Comparison of ENCODE assay signal across 1 cellular context in the genomic region with DNA sequence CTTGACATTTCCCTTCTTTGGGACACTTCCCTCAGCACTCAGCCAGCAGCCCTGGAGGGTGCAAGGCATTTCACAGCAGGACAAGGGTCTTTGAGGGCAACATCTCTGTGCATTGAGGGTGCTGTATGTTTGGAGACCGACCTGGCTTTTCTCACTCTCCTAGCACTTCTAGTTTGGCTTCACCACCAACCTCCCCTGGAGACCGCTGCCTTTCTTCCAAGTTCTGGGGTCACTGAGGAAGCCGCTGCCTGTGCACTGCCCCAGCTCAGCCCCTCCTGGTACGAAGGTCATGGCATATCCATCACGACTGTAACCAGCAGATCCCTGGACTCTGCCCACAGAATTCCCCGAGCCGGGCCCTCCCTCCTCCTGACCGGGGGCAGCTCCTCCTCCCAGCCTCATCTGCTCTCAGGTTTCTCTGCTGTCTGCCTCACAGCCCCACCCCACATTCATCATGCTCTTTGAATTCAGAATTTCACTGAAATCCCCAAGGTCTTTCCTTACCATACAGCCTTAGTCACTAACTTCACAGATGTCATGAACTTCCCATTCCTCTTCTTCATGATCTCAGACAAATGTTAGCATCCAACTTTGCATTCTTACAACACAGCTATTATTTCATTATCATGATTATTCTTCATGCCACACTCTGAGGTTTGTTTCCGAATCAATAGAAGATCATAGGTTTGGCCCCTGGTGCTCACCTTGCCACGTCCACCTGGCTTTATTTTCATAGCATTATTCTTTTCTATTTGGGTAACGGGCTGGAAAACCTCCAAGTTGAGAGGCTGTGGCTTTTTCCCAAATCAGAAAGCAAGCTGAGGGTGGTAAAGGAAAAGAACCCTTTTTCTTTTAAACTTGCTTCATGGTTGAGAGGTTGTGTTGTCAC.
A peak's percentile ranks its signal among the peaks of the same experiment; 100 is the strongest.
TF ChIP-seq lines count a peak whose summit lies in the region.

No MANE protein-coding gene starts in this region.

TF ChIP-seq in HepG2, 621 proteins besides CTCF, POLR2A, EP300 and RAD21 (continued from another document and continues in another):
- TF ChIP-seq ERF (CRISPR knock-in tag; IDR thresholded peaks at IDR 0.05) (peak; percentile 56), ZNF24 (IDR thresholded peaks at IDR 0.05) (0 out of 2 replicates have a peak, but pooled peaks have one; percentile 2), SMARCE1 (IDR thresholded peaks at IDR 0.05; ENCODE audit: borderline replicate concordance) (no peak), ZSCAN30 (CRISPR knock-in tag; IDR thresholded peaks at IDR 0.05) (no peak), ZSCAN29 (CRISPR knock-in tag; conservative IDR thresholded peaks at IDR 0.05) (peak; percentile 67; the same call in 1 of the 2 replicates), ZNF350 (CRISPR knock-in tag; IDR thresholded peaks at IDR 0.05; ENCODE audit: borderline replicate concordance, low read depth) (peak; percentile 67; the same call in 1 of the 2 replicates), YY1 (IDR thresholded peaks at IDR 0.05; ENCODE audit: insufficient read depth, insufficient replicate concordance, low read depth, low read length) (peak; percentile 43), MAZ (IDR thresholded peaks at IDR 0.05; ENCODE audit: borderline replicate concordance, low read depth, low read length) (peak; percentile 96), MAZ (CRISPR knock-in tag; IDR thresholded peaks at IDR 0.05; ENCODE audit: low read depth) (peak; percentile 71), ZBTB38 (CRISPR knock-in tag; IDR thresholded peaks at IDR 0.05) (no peak), ZNF143 (CRISPR knock-in tag; IDR thresholded peaks at IDR 0.05) (no peak), ZNF83 (CRISPR knock-in tag; IDR thresholded peaks at IDR 0.05; ENCODE audit: borderline replicate concordance) (no peak), NCOA1 (CRISPR knock-in tag; IDR thresholded peaks at IDR 0.05) (0 out of 2 replicates have a peak, but pooled peaks have one; percentile 58), ZNF3 (CRISPR knock-in tag; IDR thresholded peaks at IDR 0.05) (no peak), GABPA (IDR thresholded peaks at IDR 0.05; ENCODE audit: low read depth, low read length) (no peak), GABPA (CRISPR knock-in tag; IDR thresholded peaks at IDR 0.05; ENCODE audit: low read depth) (peak; percentile 45; the same call in 1 of the 2 replicates), THYN1 (CRISPR knock-in tag; IDR thresholded peaks at IDR 0.05; ENCODE audit: borderline replicate concordance, low read depth) (0 out of 2 replicates have a peak, but pooled peaks have one; percentile 27), JDP2 (CRISPR knock-in tag; IDR thresholded peaks at IDR 0.05; ENCODE audit: borderline replicate concordance) (no peak), KLF16 (CRISPR knock-in tag; IDR thresholded peaks at IDR 0.05) (peak in 1 of 2 experiments; percentile 53; a peak in 1 of 4 replicates), NR2F2 (IDR thresholded peaks at IDR 0.05; ENCODE audit: borderline replicate concordance, low read depth) (0 out of 2 replicates have a peak, but pooled peaks have one; percentile 19), HHEX (CRISPR knock-in tag; IDR thresholded peaks at IDR 0.05) (peak; percentile 5; the same call in 1 of the 2 replicates), FOXC1 (CRISPR knock-in tag; IDR thresholded peaks at IDR 0.05; ENCODE audit: borderline replicate concordance) (no peak; the same call in 1 of the 2 replicates), CBX5 (CRISPR knock-in tag; IDR thresholded peaks at IDR 0.05; ENCODE audit: borderline replicate concordance) (no peak; the same call in 1 of the 2 replicates), KMT2A (CRISPR knock-in tag; IDR thresholded peaks at IDR 0.05) (no peak), KDM5A (IDR thresholded peaks at IDR 0.05; ENCODE audit: borderline replicate concordance, low read length) (no peak), FOXP1 (IDR thresholded peaks at IDR 0.05) (no peak), FOXP1 (CRISPR knock-in tag; IDR thresholded peaks at IDR 0.05) (no peak), WIZ (CRISPR knock-in tag; IDR thresholded peaks at IDR 0.05) (0 out of 2 replicates have a peak, but pooled peaks have one; percentile 42), ZNF598 (CRISPR knock-in tag; IDR thresholded peaks at IDR 0.05; ENCODE audit: borderline replicate concordance) (peak; percentile 85), POLR2G (IDR thresholded peaks at IDR 0.05; ENCODE audit: low read depth, low read length) (no peak)
- TF ChIP-seq, protein P1, sequence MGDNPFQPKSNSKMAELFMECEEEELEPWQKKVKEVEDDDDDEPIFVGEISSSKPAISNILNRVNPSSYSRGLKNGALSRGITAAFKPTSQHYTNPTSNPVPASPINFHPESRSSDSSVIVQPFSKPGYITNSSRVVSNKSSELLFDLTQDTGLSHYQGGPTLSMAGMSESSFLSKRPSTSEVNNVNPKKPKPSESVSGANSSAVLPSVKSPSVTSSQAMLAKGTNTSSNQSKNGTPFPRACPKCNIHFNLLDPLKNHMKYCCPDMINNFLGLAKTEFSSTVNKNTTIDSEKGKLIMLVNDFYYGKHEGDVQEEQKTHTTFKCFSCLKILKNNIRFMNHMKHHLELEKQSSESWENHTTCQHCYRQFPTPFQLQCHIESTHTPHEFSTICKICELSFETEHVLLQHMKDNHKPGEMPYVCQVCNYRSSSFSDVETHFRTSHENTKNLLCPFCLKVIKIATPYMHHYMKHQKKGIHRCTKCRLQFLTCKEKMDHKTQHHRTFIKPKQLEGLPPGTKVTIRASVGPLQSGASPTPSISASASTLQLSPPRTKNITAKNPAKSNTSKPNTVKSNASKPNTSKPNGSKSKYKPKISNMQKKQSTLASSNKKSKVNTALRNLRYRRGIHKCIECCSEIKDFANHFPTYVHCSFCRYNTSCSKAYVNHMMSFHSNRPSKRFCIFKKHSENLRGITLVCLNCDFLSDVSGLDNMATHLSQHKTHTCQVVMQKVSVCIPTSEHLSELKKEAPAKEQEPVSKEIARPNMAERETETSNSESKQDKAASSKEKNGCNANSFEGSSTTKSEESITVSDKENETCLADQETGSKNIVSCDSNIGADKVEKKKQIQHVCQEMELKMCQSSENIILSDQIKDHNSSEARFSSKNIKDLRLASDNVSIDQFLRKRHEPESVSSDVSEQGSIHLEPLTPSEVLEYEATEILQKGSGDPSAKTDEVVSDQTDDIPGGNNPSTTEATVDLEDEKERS (CRISPR knock-in tag; IDR thresholded peaks at IDR 0.05): peak; percentile 82; the same call in 1 of the 2 replicates
- TF ChIP-seq, protein P2, sequence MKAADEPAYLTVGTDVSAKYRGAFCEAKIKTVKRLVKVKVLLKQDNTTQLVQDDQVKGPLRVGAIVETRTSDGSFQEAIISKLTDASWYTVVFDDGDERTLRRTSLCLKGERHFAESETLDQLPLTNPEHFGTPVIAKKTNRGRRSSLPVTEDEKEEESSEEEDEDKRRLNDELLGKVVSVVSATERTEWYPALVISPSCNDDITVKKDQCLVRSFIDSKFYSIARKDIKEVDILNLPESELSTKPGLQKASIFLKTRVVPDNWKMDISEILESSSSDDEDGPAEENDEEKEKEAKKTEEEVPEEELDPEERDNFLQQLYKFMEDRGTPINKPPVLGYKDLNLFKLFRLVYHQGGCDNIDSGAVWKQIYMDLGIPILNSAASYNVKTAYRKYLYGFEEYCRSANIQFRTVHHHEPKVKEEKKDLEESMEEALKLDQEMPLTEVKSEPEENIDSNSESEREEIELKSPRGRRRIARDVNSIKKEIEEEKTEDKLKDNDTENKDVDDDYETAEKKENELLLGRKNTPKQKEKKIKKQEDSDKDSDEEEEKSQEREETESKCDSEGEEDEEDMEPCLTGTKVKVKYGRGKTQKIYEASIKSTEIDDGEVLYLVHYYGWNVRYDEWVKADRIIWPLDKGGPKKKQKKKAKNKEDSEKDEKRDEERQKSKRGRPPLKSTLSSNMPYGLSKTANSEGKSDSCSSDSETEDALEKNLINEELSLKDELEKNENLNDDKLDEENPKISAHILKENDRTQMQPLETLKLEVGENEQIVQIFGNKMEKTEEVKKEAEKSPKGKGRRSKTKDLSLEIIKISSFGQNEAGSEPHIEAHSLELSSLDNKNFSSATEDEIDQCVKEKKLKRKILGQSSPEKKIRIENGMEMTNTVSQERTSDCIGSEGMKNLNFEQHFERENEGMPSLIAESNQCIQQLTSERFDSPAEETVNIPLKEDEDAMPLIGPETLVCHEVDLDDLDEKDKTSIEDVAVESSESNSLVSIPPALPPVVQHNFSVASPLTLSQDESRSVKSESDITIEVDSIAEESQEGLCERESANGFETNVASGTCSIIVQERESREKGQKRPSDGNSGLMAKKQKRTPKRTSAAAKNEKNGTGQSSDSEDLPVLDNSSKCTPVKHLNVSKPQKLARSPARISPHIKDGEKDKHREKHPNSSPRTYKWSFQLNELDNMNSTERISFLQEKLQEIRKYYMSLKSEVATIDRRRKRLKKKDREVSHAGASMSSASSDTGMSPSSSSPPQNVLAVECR (CRISPR knock-in tag; IDR thresholded peaks at IDR 0.05; ENCODE audit: borderline replicate concordance): peak; percentile 43; the same call in 1 of the 2 replicates
- TF ChIP-seq, protein P3, sequence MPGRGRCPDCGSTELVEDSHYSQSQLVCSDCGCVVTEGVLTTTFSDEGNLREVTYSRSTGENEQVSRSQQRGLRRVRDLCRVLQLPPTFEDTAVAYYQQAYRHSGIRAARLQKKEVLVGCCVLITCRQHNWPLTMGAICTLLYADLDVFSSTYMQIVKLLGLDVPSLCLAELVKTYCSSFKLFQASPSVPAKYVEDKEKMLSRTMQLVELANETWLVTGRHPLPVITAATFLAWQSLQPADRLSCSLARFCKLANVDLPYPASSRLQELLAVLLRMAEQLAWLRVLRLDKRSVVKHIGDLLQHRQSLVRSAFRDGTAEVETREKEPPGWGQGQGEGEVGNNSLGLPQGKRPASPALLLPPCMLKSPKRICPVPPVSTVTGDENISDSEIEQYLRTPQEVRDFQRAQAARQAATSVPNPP (CRISPR knock-in tag; IDR thresholded peaks at IDR 0.05): 0 out of 2 replicates have a peak, but pooled peaks have one; percentile 67
- TF ChIP-seq, protein P4, sequence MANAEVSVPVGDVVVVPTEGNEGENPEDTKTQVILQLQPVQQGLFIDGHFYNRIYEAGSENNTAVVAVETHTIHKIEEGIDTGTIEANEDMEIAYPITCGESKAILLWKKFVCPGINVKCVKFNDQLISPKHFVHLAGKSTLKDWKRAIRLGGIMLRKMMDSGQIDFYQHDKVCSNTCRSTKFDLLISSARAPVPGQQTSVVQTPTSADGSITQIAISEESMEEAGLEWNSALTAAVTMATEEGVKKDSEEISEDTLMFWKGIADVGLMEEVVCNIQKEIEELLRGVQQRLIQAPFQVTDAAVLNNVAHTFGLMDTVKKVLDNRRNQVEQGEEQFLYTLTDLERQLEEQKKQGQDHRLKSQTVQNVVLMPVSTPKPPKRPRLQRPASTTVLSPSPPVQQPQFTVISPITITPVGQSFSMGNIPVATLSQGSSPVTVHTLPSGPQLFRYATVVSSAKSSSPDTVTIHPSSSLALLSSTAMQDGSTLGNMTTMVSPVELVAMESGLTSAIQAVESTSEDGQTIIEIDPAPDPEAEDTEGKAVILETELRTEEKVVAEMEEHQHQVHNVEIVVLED (CRISPR knock-in tag; IDR thresholded peaks at IDR 0.05; ENCODE audit: borderline replicate concordance): 0 out of 2 replicates have a peak, but pooled peaks have one; percentile 23
- TF ChIP-seq, protein P5, sequence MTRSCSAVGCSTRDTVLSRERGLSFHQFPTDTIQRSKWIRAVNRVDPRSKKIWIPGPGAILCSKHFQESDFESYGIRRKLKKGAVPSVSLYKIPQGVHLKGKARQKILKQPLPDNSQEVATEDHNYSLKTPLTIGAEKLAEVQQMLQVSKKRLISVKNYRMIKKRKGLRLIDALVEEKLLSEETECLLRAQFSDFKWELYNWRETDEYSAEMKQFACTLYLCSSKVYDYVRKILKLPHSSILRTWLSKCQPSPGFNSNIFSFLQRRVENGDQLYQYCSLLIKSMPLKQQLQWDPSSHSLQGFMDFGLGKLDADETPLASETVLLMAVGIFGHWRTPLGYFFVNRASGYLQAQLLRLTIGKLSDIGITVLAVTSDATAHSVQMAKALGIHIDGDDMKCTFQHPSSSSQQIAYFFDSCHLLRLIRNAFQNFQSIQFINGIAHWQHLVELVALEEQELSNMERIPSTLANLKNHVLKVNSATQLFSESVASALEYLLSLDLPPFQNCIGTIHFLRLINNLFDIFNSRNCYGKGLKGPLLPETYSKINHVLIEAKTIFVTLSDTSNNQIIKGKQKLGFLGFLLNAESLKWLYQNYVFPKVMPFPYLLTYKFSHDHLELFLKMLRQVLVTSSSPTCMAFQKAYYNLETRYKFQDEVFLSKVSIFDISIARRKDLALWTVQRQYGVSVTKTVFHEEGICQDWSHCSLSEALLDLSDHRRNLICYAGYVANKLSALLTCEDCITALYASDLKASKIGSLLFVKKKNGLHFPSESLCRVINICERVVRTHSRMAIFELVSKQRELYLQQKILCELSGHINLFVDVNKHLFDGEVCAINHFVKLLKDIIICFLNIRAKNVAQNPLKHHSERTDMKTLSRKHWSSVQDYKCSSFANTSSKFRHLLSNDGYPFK (CRISPR knock-in tag; IDR thresholded peaks at IDR 0.05; ENCODE audit: borderline replicate concordance): no peak
- TF ChIP-seq, protein P6, sequence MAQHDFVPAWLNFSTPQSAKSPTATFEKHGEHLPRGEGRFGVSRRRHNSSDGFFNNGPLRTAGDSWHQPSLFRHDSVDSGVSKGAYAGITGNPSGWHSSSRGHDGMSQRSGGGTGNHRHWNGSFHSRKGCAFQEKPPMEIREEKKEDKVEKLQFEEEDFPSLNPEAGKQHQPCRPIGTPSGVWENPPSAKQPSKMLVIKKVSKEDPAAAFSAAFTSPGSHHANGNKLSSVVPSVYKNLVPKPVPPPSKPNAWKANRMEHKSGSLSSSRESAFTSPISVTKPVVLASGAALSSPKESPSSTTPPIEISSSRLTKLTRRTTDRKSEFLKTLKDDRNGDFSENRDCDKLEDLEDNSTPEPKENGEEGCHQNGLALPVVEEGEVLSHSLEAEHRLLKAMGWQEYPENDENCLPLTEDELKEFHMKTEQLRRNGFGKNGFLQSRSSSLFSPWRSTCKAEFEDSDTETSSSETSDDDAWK (CRISPR knock-in tag; IDR thresholded peaks at IDR 0.05): no peak
